ENCODE assay signal across 13 cellular contexts in genomic region chr1:67710417-67710816, GRCh38. TPM values are rescaled to one million over a fixed set of nuclear protein-coding genes. Genes with fewer than 3 reads are reported as not detected.
DNase-seq lines count a peak whose midpoint lies in the region; ATAC-seq and TF ChIP-seq lines count a peak whose summit lies in the region.
"Had no signal": no experiment of that assay in that cellular context is flagged by ENCODE, and none has a peak within 500 bp of the region (broad histone marks: within the 10 kb centered on the region; RNA-seq: fewer than 3 reads in every experiment).

No MANE protein-coding gene starts in this region.

- H3K4me1 Mint-ChIP-seq in osteocyte (ENCODE audit: unreplicated experiment) (peaks cover 52% of the 10 kb centered on the region), Caco-2 (ENCODE audit: low read depth, unreplicated experiment) (peaks cover 6% of the 10 kb centered on the region)
- no peaks in the 10 kb centered on the region for H3K4me1 Mint-ChIP-seq in activated naive CD8-positive, alpha-beta T cell treated with anti-CD3 and anti-CD28 coated beads, Interleukin-2, amount 50 U/mL, for 24 hours

- H3K4me3 ChIP-seq in DOHH2 (ENCODE audit: low read length) = no peak overlapping the region
- H3K4me3 ChIP-seq in Caco-2 (ENCODE audit: low read depth, low read length) = no peak overlapping the region

- no TSS peak for BruUV-seq in Caco-2 (replicated peaks; lab: Mats Ljungman, UMichigan)

- H3K9me3 ChIP-seq in DOHH2 (ENCODE audit: control insufficient read depth, insufficient read depth, low read length) (no peaks in the 10 kb centered on the region), Caco-2 (no peaks in the 10 kb centered on the region)

- H4K20me1 ChIP-seq in DOHH2 (ENCODE audit: control insufficient read depth, insufficient read depth, low read depth, low read length) = no peaks in the 10 kb centered on the region

- intact Hi-C loops in Caco-2 (cut with micrococcal nuclease; ENCODE audit: unreplicated experiment) = no loop called here

- H3K4me1 ChIP-seq in DOHH2 (ENCODE audit: control insufficient read depth, low read length) = peaks cover 57% of the 10 kb centered on the region
- no peaks in the 10 kb centered on the region for H3K4me1 ChIP-seq in Caco-2

- H3K79me2 ChIP-seq in DOHH2 (ENCODE audit: control insufficient read depth, low read length) = no peaks in the 10 kb centered on the region

- H3K36me3 Mint-ChIP-seq in osteocyte (ENCODE audit: unreplicated experiment) (peaks cover 17% of the 10 kb centered on the region), Caco-2 (ENCODE audit: insufficient read depth, unreplicated experiment) (no peaks in the 10 kb centered on the region)
- H3K36me3 Mint-ChIP-seq in activated naive CD8-positive, alpha-beta T cell treated with anti-CD3 and anti-CD28 coated beads, Interleukin-2, amount 50 U/mL, for 24 hours (ENCODE audit: low read depth) = no peaks in the 10 kb centered on the region
- H3K36me3 Mint-ChIP-seq: activated naive CD4-positive, alpha-beta T cell treated with anti-CD3 and anti-CD28 coated beads, Interleukin-2, amount 50 U/mL, for 72 hours had no signal

- H3K9me3 Mint-ChIP-seq in osteocyte (ENCODE audit: unreplicated experiment) (no peaks in the 10 kb centered on the region), Caco-2 (ENCODE audit: unreplicated experiment) (no peaks in the 10 kb centered on the region)
- H3K9me3 Mint-ChIP-seq in activated naive CD8-positive, alpha-beta T cell treated with anti-CD3 and anti-CD28 coated beads, Interleukin-2, amount 50 U/mL, for 24 hours = no peaks in the 10 kb centered on the region
- H3K9me3 Mint-ChIP-seq: activated CD8-positive, alpha-beta T cell treated with anti-CD3 and anti-CD28 coated beads for 36 hours; activated naive CD4-positive, alpha-beta T cell treated with anti-CD3 and anti-CD28 coated beads, Interleukin-2, amount 50 U/mL, for 72 hours; CD4-positive, alpha-beta T cell had no signal

- POLR2A ChIA-PET in RWPE1 (lab: Yijun Ruan, JAX; ENCODE audit: low non-redundant PET) = no interaction called here
- POLR2A ChIA-PET in Caco-2 (lab: Charles Lee) = no interaction called here

- H3K27me3 Mint-ChIP-seq in osteocyte (ENCODE audit: unreplicated experiment) (no peaks in the 10 kb centered on the region), Caco-2 (ENCODE audit: insufficient read depth, unreplicated experiment) (no peaks in the 10 kb centered on the region)
- H3K27me3 Mint-ChIP-seq in activated naive CD8-positive, alpha-beta T cell treated with anti-CD3 and anti-CD28 coated beads, Interleukin-2, amount 50 U/mL, for 24 hours = no peaks in the 10 kb centered on the region
- H3K27me3 Mint-ChIP-seq: activated CD8-positive, alpha-beta T cell treated with anti-CD3 and anti-CD28 coated beads for 36 hours; CD4-positive, alpha-beta T cell had no signal

- peak overlapping the region; percentile 83; the same call in 1 of the 2 replicates for H3K4me2 ChIP-seq in DOHH2 (ENCODE audit: low read length)

- no peaks in the 10 kb centered on the region for H3K9me2 ChIP-seq in DOHH2 (replicated peaks; ENCODE audit: control insufficient read depth, low read length)

- no peak for ATAC-seq in activated naive CD8-positive, alpha-beta T cell treated with anti-CD3 and anti-CD28 coated beads, Interleukin-2, amount 50 U/mL, for 24 hours
- ATAC-seq: activated CD8-positive, alpha-beta T cell treated with anti-CD3 and anti-CD28 coated beads for 36 hours; activated naive CD4-positive, alpha-beta T cell treated with anti-CD3 and anti-CD28 coated beads, Interleukin-2, amount 50 U/mL, for 72 hours had no signal

- CTCF ChIA-PET in RWPE1 (lab: Yijun Ruan, JAX) = no interaction called here
- CTCF ChIA-PET in Caco-2 (lab: Charles Lee) = no interaction called here

- H3K36me3 ChIP-seq in DOHH2 (ENCODE audit: control insufficient read depth, low read length) (no peaks in the 10 kb centered on the region), Caco-2 (ENCODE audit: control insufficient read depth, insufficient read depth, low read length) (no peaks in the 10 kb centered on the region)

- H3K4me3 Mint-ChIP-seq in osteocyte (ENCODE audit: unreplicated experiment) (no peak overlapping the region), Caco-2 (ENCODE audit: unreplicated experiment) (no peak overlapping the region)
- no peak overlapping the region for H3K4me3 Mint-ChIP-seq in activated naive CD8-positive, alpha-beta T cell treated with anti-CD3 and anti-CD28 coated beads, Interleukin-2, amount 50 U/mL, for 24 hours
- H3K4me3 Mint-ChIP-seq: activated CD8-positive, alpha-beta T cell treated with anti-CD3 and anti-CD28 coated beads for 36 hours; CD4-positive, alpha-beta T cell had no signal

- no peaks in the 10 kb centered on the region for H3F3A ChIP-seq in DOHH2 (ENCODE audit: control insufficient read depth, insufficient read depth)

- no peaks in the 10 kb centered on the region for H3K27me3 ChIP-seq in DOHH2 (ENCODE audit: control insufficient read depth, low read length)
- no peaks in the 10 kb centered on the region for H3K27me3 ChIP-seq in Caco-2 (replicated peaks; ENCODE audit: control insufficient read depth, insufficient read depth, low read length)

- H3K27ac ChIP-seq in DOHH2 (ENCODE audit: low read depth, low read length) = no peak overlapping the region
- peak overlapping the region; percentile 68 for H3K27ac ChIP-seq in RWPE1

- DNase-seq in RWPE1 (ENCODE audit: low spot score) (no peak), fibroblast of gingiva (ENCODE audit: low read depth) (peak; percentile 38), osteocyte (ENCODE audit: extremely low spot score, unreplicated experiment) (no peak), NCI-H446 (lab: John Stamatoyannopoulos, UW) (no peak), Caco-2 (no peak)
- no peak for DNase-seq in stimulated activated CD4-positive, alpha-beta T cell treated with anti-CD3 and anti-CD28 coated beads, Interleukin-12 subunit alpha, Interleukin-12 subunit beta, amount 100 ng/mL, for 4 hours
- DNase-seq in activated naive CD8-positive, alpha-beta T cell treated with anti-CD3 and anti-CD28 coated beads, Interleukin-2, amount 50 U/mL, for 24 hours = no peak
- DNase-seq: activated CD8-positive, alpha-beta T cell treated with anti-CD3 and anti-CD28 coated beads for 36 hours; CD4-positive, alpha-beta T cell; MV-4-11; NCI-H524 treated with DMSO at 0.1 percent for 48 hours had no signal

- H3K27ac Mint-ChIP-seq in osteocyte (ENCODE audit: unreplicated experiment) = peak overlapping the region; percentile 74
- no peak overlapping the region for H3K27ac Mint-ChIP-seq in Caco-2 (ENCODE audit: unreplicated experiment)
- no peak overlapping the region for H3K27ac Mint-ChIP-seq in activated naive CD8-positive, alpha-beta T cell treated with anti-CD3 and anti-CD28 coated beads, Interleukin-2, amount 50 U/mL, for 24 hours
- H3K27ac Mint-ChIP-seq: activated CD8-positive, alpha-beta T cell treated with anti-CD3 and anti-CD28 coated beads for 36 hours; activated naive CD4-positive, alpha-beta T cell treated with anti-CD3 and anti-CD28 coated beads, Interleukin-2, amount 50 U/mL, for 72 hours; CD4-positive, alpha-beta T cell had no signal

- TF ChIP-seq CTCF in DOHH2 (IDR thresholded peaks at IDR 0.05; ENCODE audit: low read depth, low read length, poor library complexity, severe bottlenecking) (no peak), RWPE1 (conservative IDR thresholded peaks at IDR 0.05; ENCODE audit: low read depth) (no peak), osteocyte (IDR thresholded peaks at IDR 0.05) (no peak), Caco-2 (IDR thresholded peaks at IDR 0.05; ENCODE audit: insufficient read depth in 1 of 2, low read depth in 1 of 2, low read length in 1 of 2, severe bottlenecking in 1 of 2, unreplicated experiment in 1 of 2) (no peak)

RNA-seq across cellular contexts. Expression of gene GADD45A, which starts 25.4 kb away (rescaled TPM):
- 43.3 and 45.3 TPM in 2 replicates for total RNA-seq in osteocyte
- total RNA-seq in Caco-2 (2022) = 58.6 and 59.0 TPM in 2 replicates
